In genomic region chr11:858993-859339, GRCh38 we compare ENCODE assay signal across 17 cellular contexts.
"Had no signal": no experiment of that assay in that cellular context is flagged by ENCODE, and none has a peak within 500 bp of the region (broad histone marks: within the 10 kb centered on the region; RNA-seq: fewer than 3 reads in every experiment).

No MANE protein-coding gene starts in this region.

- H3K36me3 ChIP-seq: cardiac muscle cell had no signal

- H3K4me3 Mint-ChIP-seq: activated CD4-positive, alpha-beta T cell treated with anti-CD3 and anti-CD28 coated beads, Interleukin-2, amount 10 ng/mL, durations not matched to agents 24 days and 14 days; activated naive CD8-positive, alpha-beta T cell treated with anti-CD3 and anti-CD28 coated beads, Interleukin-2, amount 50 U/mL, for 24 hours; activated T-cell treated with anti-CD3 and anti-CD28 coated beads, Interleukin-2, amount 50 U/mL, for 4 hours; WTC11 had no signal

- H3K27ac ChIP-seq: ascending aorta, body of pancreas, cardiac muscle cell had no signal

- H3K27ac Mint-ChIP-seq: activated CD4-positive, alpha-beta T cell treated with anti-CD3 and anti-CD28 coated beads, Interleukin-2, amount 10 ng/mL, durations not matched to agents 24 days and 14 days; activated naive CD4-positive, alpha-beta T cell treated with anti-CD3 and anti-CD28 coated beads, Interleukin-2, amount 50 U/mL, for 72 hours; activated naive CD8-positive, alpha-beta T cell treated with anti-CD3 and anti-CD28 coated beads, Interleukin-2, amount 50 U/mL, for 24 hours; T-helper 17 cell; WTC11 had no signal

- H3K4me3 ChIP-seq: body of pancreas, cardiac muscle cell, MG63 had no signal

- H3K9me3 ChIP-seq: ascending aorta, body of pancreas, MG63 had no signal

- H3K9me3 Mint-ChIP-seq: activated CD4-positive, alpha-beta T cell treated with anti-CD3 and anti-CD28 coated beads, Interleukin-2, amount 10 ng/mL, durations not matched to agents 24 days and 14 days; activated naive CD4-positive, alpha-beta T cell treated with anti-CD3 and anti-CD28 coated beads, Interleukin-2, amount 50 U/mL, for 72 hours; activated naive CD8-positive, alpha-beta T cell treated with anti-CD3 and anti-CD28 coated beads, Interleukin-2, amount 50 U/mL, for 24 hours; activated T-cell treated with anti-CD3 and anti-CD28 coated beads, Interleukin-2, amount 50 U/mL, for 4 hours; WTC11 had no signal

- H3K27me3 ChIP-seq: ascending aorta, body of pancreas, cardiac muscle cell, MG63 had no signal

- H3K4me1 Mint-ChIP-seq: activated CD4-positive, alpha-beta T cell treated with anti-CD3 and anti-CD28 coated beads, Interleukin-2, amount 10 ng/mL, durations not matched to agents 24 days and 14 days; activated naive CD8-positive, alpha-beta T cell treated with anti-CD3 and anti-CD28 coated beads, Interleukin-2, amount 50 U/mL, for 24 hours; T-helper 17 cell had no signal

- DNase-seq: activated CD4-positive, alpha-beta T cell treated with anti-CD3 and anti-CD28 coated beads for 1 hour; activated CD4-positive, alpha-beta T cell treated with anti-CD3 and anti-CD28 coated beads, Interleukin-2, amount 10 ng/mL, durations not matched to agents 24 days and 14 days; activated CD4-positive, alpha-beta T cell treated with anti-CD3 and anti-CD28 coated beads, Interleukin-2, amount 50 U/mL, for 48 hours; activated effector memory CD4-positive, alpha-beta T cell treated with anti-CD3 and anti-CD28 coated beads, Interleukin-2, amount 50 U/mL, for 16 hours; activated naive CD4-positive, alpha-beta T cell treated with Interleukin-2 at 50 U/mL for 16 hours; activated naive CD8-positive, alpha-beta T cell treated with anti-CD3 and anti-CD28 coated beads, Interleukin-2, amount 50 U/mL, for 24 hours; activated T-cell treated with anti-CD3 and anti-CD28 coated beads, Interleukin-2, amount 50 U/mL, for 4 hours; MG63; NCI-H1417 treated with DMSO at 0.1 percent for 48 hours; NK-92 treated with Interleukin-12 subunit alpha and Interleukin-12 subunit beta, amount 100 ng/mL, for 24 hours; T-helper 17 cell; T-helper 9 cell had no signal

- H3K27me3 Mint-ChIP-seq: activated CD4-positive, alpha-beta T cell treated with anti-CD3 and anti-CD28 coated beads, Interleukin-2, amount 10 ng/mL, durations not matched to agents 24 days and 14 days; activated naive CD8-positive, alpha-beta T cell treated with anti-CD3 and anti-CD28 coated beads, Interleukin-2, amount 50 U/mL, for 24 hours; T-helper 17 cell had no signal

- ATAC-seq: activated naive CD8-positive, alpha-beta T cell treated with anti-CD3 and anti-CD28 coated beads, Interleukin-2, amount 50 U/mL, for 24 hours; activated T-cell treated with anti-CD3 and anti-CD28 coated beads, Interleukin-2, amount 50 U/mL, for 4 hours; T-helper 17 cell; WTC11 had no signal

- H3K36me3 Mint-ChIP-seq: activated naive CD4-positive, alpha-beta T cell treated with anti-CD3 and anti-CD28 coated beads, Interleukin-2, amount 50 U/mL, for 72 hours; WTC11 had no signal
